Comparison of ENCODE assay signal across 10 cellular contexts in genomic region chr19:9362905-9363304, GRCh38. TPM values are rescaled to one million over a fixed set of nuclear protein-coding genes. Genes with fewer than 3 reads are reported as not detected.
DNase-seq lines count a peak whose midpoint lies in the region; ATAC-seq and TF ChIP-seq lines count a peak whose summit lies in the region.
"Had no signal": no experiment of that assay in that cellular context is flagged by ENCODE, and none has a peak within 500 bp of the region (broad histone marks: within the 10 kb centered on the region; RNA-seq: fewer than 3 reads in every experiment).

ZNF177 (plus strand) TSS chr19:9363013; CDS start chr19:9378312, 15,299 bp downstream.

- DNase-seq in A673 (ENCODE audit: low spot score) = peak; percentile 41
- DNase-seq in HFF-Myc (ENCODE audit: extremely low read depth, low read depth) = no peak
- no peak for DNase-seq in astrocyte of the cerebellum (ENCODE audit: low read depth)
- DNase-seq in kidney epithelial cell (ENCODE audit: low read depth) = no peak
- DNase-seq in NCI-H2029 (lab: John Stamatoyannopoulos, UW) = no peak
- no peak for DNase-seq in mucosa of gallbladder (ENCODE audit: low spot score)
- DNase-seq: DMS153; effector CD8-positive, alpha-beta T cell had no signal

- H3K36me3 ChIP-seq in A673 (ENCODE audit: insufficient read depth, low read length, poor library complexity, severe bottlenecking) (no peaks in the 10 kb centered on the region), kidney epithelial cell (ENCODE audit: control insufficient read depth, insufficient read depth, low read length) (no peaks in the 10 kb centered on the region)

- H3K27me3 ChIP-seq in A673 (replicated peaks; ENCODE audit: insufficient read depth, low read depth, low read length, poor library complexity) (no peaks in the 10 kb centered on the region), kidney epithelial cell (ENCODE audit: control insufficient read depth, insufficient read depth, low read length) (no peaks in the 10 kb centered on the region)

- CTCF ChIA-PET in A673 (lab: Charles Lee) = no interaction called here

- in situ Hi-C loops in astrocyte of the cerebellum (cut with HindIII; ENCODE audit: low sequenced_read_pairs) = no loop called here

- BruUV-seq in A673 (replicated peaks; lab: Mats Ljungman, UMichigan) = no TSS peak

- peaks cover 13% of the 10 kb centered on the region for H3K9me3 ChIP-seq in A673 (ENCODE audit: low read depth, low read length, poor library complexity, severe bottlenecking)

- H3K4me3 ChIP-seq in A673 (ENCODE audit: low read depth, low read length, poor library complexity, severe bottlenecking) = peak within 1 kb of the TSS; percentile 42
- peak within 1 kb of the TSS; percentile 31 for H3K4me3 ChIP-seq in HFF-Myc (replicated peaks; ENCODE audit: low read depth, low read length)
- peak within 1 kb of the TSS; percentile 42 for H3K4me3 ChIP-seq in astrocyte of the cerebellum (ENCODE audit: low read depth, low read length)
- peak within 1 kb of the TSS; percentile 46 for H3K4me3 ChIP-seq in kidney epithelial cell (ENCODE audit: low read depth, low read length)

- no peak for ATAC-seq in HG03469 (IDR thresholded peaks at IDR 0.05; ENCODE audit: unreplicated experiment)
- ATAC-seq in HG03442 (IDR thresholded peaks at IDR 0.05; ENCODE audit: unreplicated experiment) = no peak

- intact Hi-C loops in A673 (cut with micrococcal nuclease; ENCODE audit: unreplicated experiment) = no loop called here

- POLR2A ChIA-PET in A673 (lab: Charles Lee; ENCODE audit: low non-redundant PET) = no interaction called here

- no peaks in the 10 kb centered on the region for H3K4me1 ChIP-seq in A673 (ENCODE audit: insufficient read depth, low read length, poor library complexity, severe bottlenecking)

- H3K27ac ChIP-seq in A673 (ENCODE audit: low read depth, low read length, poor library complexity, severe bottlenecking) = no peak within 1 kb of the TSS

- TF ChIP-seq CTCF in A673 (conservative IDR thresholded peaks at IDR 0.05; ENCODE audit: low read depth, low read length) (no peak), HFF-Myc (IDR thresholded peaks at IDR 0.05; ENCODE audit: low read depth, low read length, missing control alignments) (no peak), astrocyte of the cerebellum (IDR thresholded peaks at IDR 0.05; ENCODE audit: low read depth, low read length, missing control alignments) (no peak), kidney epithelial cell (IDR thresholded peaks at IDR 0.05; ENCODE audit: insufficient read depth, low read length, poor library complexity, severe bottlenecking) (no peak)

RNA-seq across cellular contexts. Expression of gene ZNF177, which starts in this region (rescaled TPM):
- total RNA-seq in A673 (2021) = 2.7 and 3.8 TPM in 2 replicates
- total RNA-seq in kidney epithelial cell = 1.4 and 3.9 TPM in 2 replicates
- 3.4 TPM for total RNA-seq in mucosa of gallbladder
